ENCODE assay signal across 8 cellular contexts in genomic region chr6:43771210-43771857, GRCh38. TPM values are rescaled to one million over a fixed set of nuclear protein-coding genes. Genes with fewer than 3 reads are reported as not detected.
DNase-seq lines count a peak whose midpoint lies in the region; ATAC-seq and TF ChIP-seq lines count a peak whose summit lies in the region.

No MANE protein-coding gene starts in this region.

- POLR2A ChIA-PET in CD8-positive, alpha-beta T cell (lab: Charles Lee) = no interaction called here

- intact Hi-C loops in CD8-positive, alpha-beta T cell (cut with DNase I, micrococcal nuclease) = loop anchor here (2.0 to 5.0 kb wide), 6 partner anchors 164 to 541 kb away; partner anchors contain the start of genes AARS2 (in 1 of the 2) and SLC29A1 (in 1 of the 2)
- intact Hi-C loops in Right ventricle myocardium inferior (cut with DNase I) (loop anchor here (2.0 to 10.0 kb wide), 3 partner anchors 105 to 453 kb away; partner anchors contain the start of gene SLC29A1), ovary (cut with DNase I) (loop anchor here in 2 of 4 donors (5.0 kb wide), 1 partner anchor 104 kb away; no protein-coding TSS in a partner anchor)

- H3K36me3 Mint-ChIP-seq in CD8-positive, alpha-beta T cell = peaks cover 2% of the 10 kb centered on the region
- no peaks in the 10 kb centered on the region for H3K36me3 Mint-ChIP-seq in activated naive CD4-positive, alpha-beta T cell treated with anti-CD3 and anti-CD28 coated beads, Interleukin-2, amount 50 U/mL, for 24 hours

- H3K4me3 ChIP-seq in CD8-positive, alpha-beta T cell (ENCODE audit: low read depth, low read length) = peak overlapping the region; percentile 88
- H3K4me3 ChIP-seq in HFF-Myc (replicated peaks; ENCODE audit: low read depth, low read length) (peak overlapping the region; percentile 93), RWPE2 (ENCODE audit: severe bottlenecking) (peak overlapping the region; percentile 81), ovary (peak overlapping the region; percentile 78), urinary bladder (ENCODE audit: low read depth, low read length) (peak overlapping the region; percentile 74)

- peaks cover 9% of the 10 kb centered on the region for H3K4me1 ChIP-seq in CD8-positive, alpha-beta T cell (ENCODE audit: insufficient read depth, low read length)
- peaks cover 7% of the 10 kb centered on the region for H3K4me1 ChIP-seq in RWPE2 (ENCODE audit: insufficient read depth, poor library complexity, severe bottlenecking)
- H3K4me1 ChIP-seq in ovary (ENCODE audit: insufficient read depth) = peaks cover 19% of the 10 kb centered on the region
- H3K4me1 ChIP-seq in urinary bladder (ENCODE audit: insufficient read depth) = no peaks in the 10 kb centered on the region

- peak overlapping the region; percentile 72 for H3K4me3 Mint-ChIP-seq in CD8-positive, alpha-beta T cell
- H3K4me3 Mint-ChIP-seq in activated naive CD4-positive, alpha-beta T cell treated with anti-CD3 and anti-CD28 coated beads, Interleukin-2, amount 50 U/mL, for 24 hours = peak overlapping the region; percentile 65

- H3K36me3 ChIP-seq in CD8-positive, alpha-beta T cell (ENCODE audit: insufficient read depth, low read length) = no peaks in the 10 kb centered on the region
- H3K36me3 ChIP-seq in RWPE2 (ENCODE audit: low read depth) (peaks cover 54% of the 10 kb centered on the region), ovary (no peaks in the 10 kb centered on the region), urinary bladder (ENCODE audit: insufficient read depth) (no peaks in the 10 kb centered on the region)

- DNase-seq in CD8-positive, alpha-beta T cell = peak; percentile 13 to 66 (median 37)
- no peak for DNase-seq in HFF-Myc (ENCODE audit: extremely low read depth, low read depth)
- no peak for DNase-seq in RWPE2 (ENCODE audit: low spot score)
- peak; percentile 88 for DNase-seq in Right ventricle myocardium inferior (ENCODE audit: missing footprints)
- peak; percentile 61 to 79 (median 78) for DNase-seq in ovary

- peak; percentile 30 for ATAC-seq in CD8-positive, alpha-beta T cell
- ATAC-seq in RWPE2 (ENCODE audit: low read depth) = no peak
- peak; percentile 14 for ATAC-seq in Right ventricle myocardium inferior
- no peak for ATAC-seq in GM21526 (IDR thresholded peaks at IDR 0.05; ENCODE audit: low FRiP score, unreplicated experiment)

- H3K27ac Mint-ChIP-seq in CD8-positive, alpha-beta T cell = no peak overlapping the region
- H3K27ac Mint-ChIP-seq in activated naive CD4-positive, alpha-beta T cell treated with anti-CD3 and anti-CD28 coated beads, Interleukin-2, amount 50 U/mL, for 24 hours = no peak overlapping the region

- H3K9me3 ChIP-seq in CD8-positive, alpha-beta T cell (ENCODE audit: low read length) = no peaks in the 10 kb centered on the region
- H3K9me3 ChIP-seq in RWPE2 (ENCODE audit: severe bottlenecking) (no peaks in the 10 kb centered on the region), ovary (no peaks in the 10 kb centered on the region)

- peak; percentile 22 for TF ChIP-seq POLR2A in ovary (IDR thresholded peaks at IDR 0.05)

- H3K27me3 ChIP-seq in CD8-positive, alpha-beta T cell (ENCODE audit: insufficient read depth, low read length) = no peaks in the 10 kb centered on the region
- H3K27me3 ChIP-seq in RWPE2 (ENCODE audit: insufficient read depth, poor library complexity, severe bottlenecking) (no peaks in the 10 kb centered on the region), ovary (no peaks in the 10 kb centered on the region)

- peaks cover 30% of the 10 kb centered on the region for H3K27me3 Mint-ChIP-seq in CD8-positive, alpha-beta T cell (ENCODE audit: low read depth)
- H3K27me3 Mint-ChIP-seq in activated naive CD4-positive, alpha-beta T cell treated with anti-CD3 and anti-CD28 coated beads, Interleukin-2, amount 50 U/mL, for 24 hours = peaks cover 5% of the 10 kb centered on the region

- TF ChIP-seq EP300 in ovary (IDR thresholded peaks at IDR 0.05) = no peak

- peaks cover 15% of the 10 kb centered on the region for H3K4me1 Mint-ChIP-seq in CD8-positive, alpha-beta T cell (ENCODE audit: low read depth)
- peaks cover 32% of the 10 kb centered on the region for H3K4me1 Mint-ChIP-seq in activated naive CD4-positive, alpha-beta T cell treated with anti-CD3 and anti-CD28 coated beads, Interleukin-2, amount 50 U/mL, for 24 hours

- no peak for TF ChIP-seq CTCF in CD8-positive, alpha-beta T cell (IDR thresholded peaks at IDR 0.05)
- TF ChIP-seq CTCF in HFF-Myc (IDR thresholded peaks at IDR 0.05; ENCODE audit: low read depth, low read length, missing control alignments) = no peak
- TF ChIP-seq CTCF in RWPE2 (IDR thresholded peaks at IDR 0.05; ENCODE audit: poor library complexity, severe bottlenecking) = no peak
- TF ChIP-seq CTCF in ovary (IDR thresholded peaks at IDR 0.05) = peak in 1 of 3 donors; percentile 29

- no peak overlapping the region for H3K27ac ChIP-seq in CD8-positive, alpha-beta T cell (ENCODE audit: low read depth, low read length)
- H3K27ac ChIP-seq in RWPE2 (ENCODE audit: poor library complexity, severe bottlenecking) (peak overlapping the region; percentile 83), ovary (peak overlapping the region; percentile 74 to 76), urinary bladder (ENCODE audit: low read depth) (peak overlapping the region; percentile 93)

- H3K9me3 Mint-ChIP-seq in CD8-positive, alpha-beta T cell = no peaks in the 10 kb centered on the region
- no peaks in the 10 kb centered on the region for H3K9me3 Mint-ChIP-seq in activated naive CD4-positive, alpha-beta T cell treated with anti-CD3 and anti-CD28 coated beads, Interleukin-2, amount 50 U/mL, for 24 hours

- CTCF ChIA-PET in CD8-positive, alpha-beta T cell (lab: Charles Lee) = interaction anchor here (2.9 to 4.5 kb wide), 2 partner anchors 50 to 306 kb away, joined by 10 to 153 read pairs; no protein-coding TSS in a partner anchor

- 0 to 1% (median 0%) methylated on average over 17 to 66 of the region's 66 CpGs for WGBS in ovary, 3 donors
- WGBS in urinary bladder = under 1% methylated on average over 66 of the region's 66 CpGs

RNA-seq across cellular contexts. Expression of gene VEGFA, which starts 1.3 kb away (rescaled TPM):
- 1 to 10 TPM; 4.6 to 5.3 TPM for total RNA-seq in CD8-positive, alpha-beta T cell
- total RNA-seq in Right ventricle myocardium inferior (242 TPM), ovary (100 to 1,000 TPM in 1 of 7 donors, 10 to 100 TPM in 6; 19.2 to 123 (median 45.2) TPM), urinary bladder (85.7 TPM)
- polyA plus RNA-seq in ovary (10 to 100 TPM; 20.8 to 44.7 TPM), urinary bladder (63.8 TPM)

Comparison
In these comparisons a context has a peak if more than half of its experiments do, and no peak if none do; other contexts are left out.
1. ATAC-seq: peak in CD8-positive, alpha-beta T cell (single experiment) and Right ventricle myocardium inferior (single experiment); none in RWPE2 (single experiment) and GM21526 (single experiment).
2. DNase-seq: peak in CD8-positive, alpha-beta T cell (7 of 7), Right ventricle myocardium inferior (single experiment) and ovary (5 of 5); none in HFF-Myc (single experiment) and RWPE2 (single experiment).
3. Peak in every context shown above with its lines, with median percentiles within 50 percentile points of each other: H3K4me3 ChIP-seq.